In the genomic region with DNA sequence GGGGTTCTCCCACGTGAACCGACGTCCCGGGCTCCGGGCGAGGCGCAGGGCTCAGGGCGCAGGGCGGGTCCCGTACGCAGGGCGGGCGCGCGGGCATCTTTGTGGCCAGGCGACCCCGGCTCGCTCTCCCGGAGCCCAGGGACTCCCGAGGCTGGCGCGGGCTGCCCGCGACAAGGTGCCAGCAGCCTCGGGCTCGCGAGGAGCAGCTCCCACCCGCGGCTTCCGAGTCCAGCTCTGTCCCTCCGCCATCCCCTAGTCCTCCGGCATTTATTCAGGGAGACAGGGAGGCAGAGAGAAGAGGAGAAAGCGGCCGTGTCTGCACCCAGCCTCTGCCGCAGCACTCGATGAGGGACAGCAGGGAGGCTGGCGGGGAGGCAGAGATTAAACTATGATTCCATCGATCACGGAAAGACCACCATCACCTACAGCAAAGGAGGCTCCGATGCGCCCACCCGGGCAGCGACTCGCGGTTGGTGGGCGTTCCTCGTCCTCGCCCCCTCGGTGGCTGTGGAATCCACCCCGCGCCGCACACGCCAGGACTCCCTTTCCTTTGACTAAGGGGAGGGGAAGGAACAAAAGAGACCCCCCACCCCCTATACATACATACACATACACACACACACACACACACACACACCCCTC, we compare ENCODE assay signal across 8 cellular contexts. TPM values are rescaled to one million over a fixed set of nuclear protein-coding genes. Genes with fewer than 3 reads are reported as not detected.
DNase-seq lines count a peak whose midpoint lies in the region; ATAC-seq and TF ChIP-seq lines count a peak whose summit lies in the region.

No MANE protein-coding gene starts in this region.

- H3K27me3 ChIP-seq in Panc1 (ENCODE audit: control insufficient read depth, insufficient read depth, low read length), result no peaks in the 10 kb centered on the region

- H3K36me3 Mint-ChIP-seq in endothelial cell (ENCODE audit: low read depth, unreplicated experiment) (peaks cover 10% of the 10 kb centered on the region), naive B cell (peaks cover 0 to 8% of the 10 kb centered on the region in 2 donors)

- no peaks in the 10 kb centered on the region for H3K9me3 Mint-ChIP-seq in endothelial cell (ENCODE audit: unreplicated experiment)
- H3K9me3 Mint-ChIP-seq in naive B cell, result peaks cover 0 to 15% (median 5%) of the 10 kb centered on the region in 7 donors

- peak; percentile 6 to 82 (median 77) for DNase-seq in NCI-H1417 (lab: John Stamatoyannopoulos, UW)
- no peak for DNase-seq in NCI-H1417 treated with DMSO at 0.1 percent for 48 hours (lab: John Stamatoyannopoulos, UW)
- DNase-seq in Panc1 (ENCODE audit: low read depth, low spot score), result no peak
- DNase-seq in endothelial cell (ENCODE audit: low spot score), result peak; percentile 28
- no peak for DNase-seq in naive B cell
- no peak for DNase-seq in NCI-H187 treated with DMSO at 0.1 percent for 48 hours (lab: John Stamatoyannopoulos, UW)
- no peak for DNase-seq in kidney glomerular epithelial cell (lab: John Stamatoyannopoulos, UW)
- no peak for DNase-seq in globus pallidus (ENCODE audit: low spot score)

- ATAC-seq in Panc1 (peak; percentile 57), naive B cell (ENCODE audit: low read depth in 2 of 2) (no peak)

- H3K27me3 Mint-ChIP-seq in endothelial cell (ENCODE audit: unreplicated experiment) (peaks cover 14% of the 10 kb centered on the region), naive B cell (peaks cover 40 to 64% (median 59%) of the 10 kb centered on the region in 3 donors)

- CTCF ChIA-PET in Panc1 (lab: Charles Lee), result no interaction called here

- peak overlapping the region; percentile 73 to 96 for H3K4me3 ChIP-seq in Panc1 (ENCODE audit: low read depth in 2 of 2, low read length in 2 of 2)

- no peaks in the 10 kb centered on the region for H3K9me3 ChIP-seq in Panc1 (ENCODE audit: control insufficient read depth, insufficient read depth, low read depth, low read length)

- H3K4me1 Mint-ChIP-seq in endothelial cell (ENCODE audit: unreplicated experiment), result peaks cover 20% of the 10 kb centered on the region
- peaks cover 14 to 23% (median 18%) of the 10 kb centered on the region in 3 donors for H3K4me1 Mint-ChIP-seq in naive B cell

- H3K4me3 Mint-ChIP-seq in endothelial cell (ENCODE audit: unreplicated experiment), result peak overlapping the region; percentile 97
- H3K4me3 Mint-ChIP-seq in naive B cell, result peak overlapping the region; percentile 42 to 92 (median 81)

- TF ChIP-seq CTCF in Panc1 (IDR thresholded peaks at IDR 0.05) (no peak), endothelial cell (IDR thresholded peaks at IDR 0.05; ENCODE audit: unreplicated experiment) (no peak)

- no TSS peak for BruUV-seq in Panc1 (replicated peaks; lab: Mats Ljungman, UMichigan)

- H3K27ac Mint-ChIP-seq in endothelial cell (ENCODE audit: unreplicated experiment), result no peak overlapping the region
- peak overlapping the region in 2 of 6 donors; percentile 64 to 69 for H3K27ac Mint-ChIP-seq in naive B cell

- intact Hi-C loops in Panc1 (cut with micrococcal nuclease; ENCODE audit: unreplicated experiment), result no loop called here

- in situ Hi-C loops in Panc1 (cut with HindIII; ENCODE audit: low pct_unique_long_range_greater_than_20kb, low sequenced_read_pairs), result no loop called here

- no peaks in the 10 kb centered on the region; the same call in 1 of the 2 replicates for H3K36me3 ChIP-seq in Panc1 (ENCODE audit: control insufficient read depth, insufficient read depth, low read length)

- POLR2A ChIA-PET in Panc1 (lab: Charles Lee), result interaction anchor here (0.6 kb wide), 1 partner anchor 1938 kb away, joined by 3 read pairs; no protein-coding TSS in a partner anchor

- H3K27ac ChIP-seq in Panc1 (ENCODE audit: low read length), result peak overlapping the region; percentile 70

- H3K4me1 ChIP-seq in Panc1 (ENCODE audit: control insufficient read depth, insufficient read depth, low read length), result peaks cover 6% of the 10 kb centered on the region

RNA-seq across cellular contexts. Expression of a gene that starts 1.1 kb away (rescaled TPM):
- total RNA-seq in Panc1 (2021; ENCODE audit: unreplicated experiment) (8.7 TPM), endothelial cell (ENCODE audit: unreplicated experiment) (12.0 TPM)
- polyA plus RNA-seq in Panc1 (2012; ENCODE audit: insufficient read length), result 5.3 TPM
- not detected for polyA plus RNA-seq in naive B cell (ENCODE audit: low read depth in 6 of 6)

Comparison
In these comparisons a context has a peak if more than half of its experiments do, and no peak if none do; other contexts are left out.
1. DNase-seq: peak in NCI-H1417 (3 of 3) and endothelial cell (single experiment); none in NCI-H1417 treated with DMSO at 0.1 percent for 48 hours (single experiment), Panc1 (single experiment), naive B cell (single experiment), NCI-H187 treated with DMSO at 0.1 percent for 48 hours (single experiment), kidney glomerular epithelial cell (single experiment) and globus pallidus (single experiment).